Comparison of ENCODE assay signal across 23 cellular contexts in the genomic region with DNA sequence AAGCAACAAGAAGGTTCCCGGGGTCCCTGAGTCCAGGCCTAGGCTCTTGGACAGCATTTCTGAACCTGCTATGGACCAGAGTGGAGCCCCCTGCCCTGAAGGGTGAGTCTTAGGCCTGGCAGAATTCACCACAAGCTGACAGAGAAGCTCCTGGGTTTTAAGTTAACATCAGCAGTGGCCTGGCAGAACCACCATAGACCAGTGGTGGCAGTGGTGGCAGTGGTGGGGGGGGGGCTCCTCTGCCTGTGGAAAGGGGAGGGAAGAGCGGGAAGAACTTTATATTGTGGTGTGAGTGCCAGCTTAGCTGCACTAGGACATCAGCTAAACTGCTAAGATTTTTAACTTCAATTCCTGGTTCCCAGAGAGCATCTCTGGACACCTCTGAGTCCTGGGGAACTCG. TPM values are rescaled to one million over a fixed set of nuclear protein-coding genes. Genes with fewer than 3 reads are reported as not detected.
DNase-seq lines count a peak whose midpoint lies in the region; ATAC-seq, FAIRE-seq and TF ChIP-seq lines count a peak whose summit lies in the region.
"Had no signal": no experiment of that assay in that cellular context is flagged by ENCODE, and none has a peak within 500 bp of the region (broad histone marks: within the 10 kb centered on the region; RNA-seq: fewer than 3 reads in every experiment).

No MANE protein-coding gene starts in this region.

- H3F3A ChIP-seq in neural progenitor cell (ENCODE audit: low read depth), result no peaks in the 10 kb centered on the region

- BruUV-seq in mammary epithelial cell (replicated peaks; lab: Mats Ljungman, UMichigan) (no TSS peak), K562 (replicated peaks; lab: Mats Ljungman, UMichigan) (no TSS peak)

- no peak for TF ChIP-seq POLR2A in breast epithelium (IDR thresholded peaks at IDR 0.05)
- TF ChIP-seq POLR2A in K562 (conservative IDR thresholded peaks at IDR 0.05), result no peak

- no peak overlapping the region for H3K9ac ChIP-seq in mammary epithelial cell (ENCODE audit: insufficient read depth, low read length)
- H3K9ac ChIP-seq in K562 (ENCODE audit: insufficient read depth in 1 of 2, low read depth in 2 of 2, low read length in 2 of 2), result no peak overlapping the region
- no peak overlapping the region for H3K9ac ChIP-seq in neural progenitor cell
- H3K9ac ChIP-seq: GM23248 had no signal

- H2AFZ ChIP-seq in mammary epithelial cell (ENCODE audit: low read depth, low read length) (peak overlapping the region; percentile 93), K562 (ENCODE audit: low read depth, low read length) (peak overlapping the region; percentile 34), neural progenitor cell (replicated peaks) (peak overlapping the region; percentile 18)
- H2AFZ ChIP-seq: GM23248 had no signal

- dilution Hi-C loops in mammary epithelial cell (cut with HindIII; ENCODE audit: low sequenced_read_pairs), result no loop called here

- intact Hi-C loops in mammary epithelial cell (cut with micrococcal nuclease) (no loop called here), breast epithelium (cut with DNase I; ENCODE audit: low total_unique reads) (no loop called here), K562 (cut with micrococcal nuclease) (no loop called here)

- H3K27ac Mint-ChIP-seq in neural progenitor cell, result no peak overlapping the region
- H3K27ac Mint-ChIP-seq in activated T-cell treated with anti-CD3 and anti-CD28 coated beads, Interleukin-2, amount 50 U/mL, for 24 hours, result no peak overlapping the region
- H3K27ac Mint-ChIP-seq: CD4-positive, alpha-beta T cell; HFFc6 had no signal

- H3K36me3 Mint-ChIP-seq in neural progenitor cell, result no peaks in the 10 kb centered on the region
- no peaks in the 10 kb centered on the region for H3K36me3 Mint-ChIP-seq in activated T-cell treated with anti-CD3 and anti-CD28 coated beads, Interleukin-2, amount 50 U/mL, for 24 hours (ENCODE audit: low read depth)

- CTCF ChIA-PET in mammary epithelial cell (lab: Charles Lee; ENCODE audit: low non-redundant PET) (no interaction called here), K562 (lab: Yijun Ruan, JAX; ENCODE audit: low intra/inter-chr PET ratio) (no interaction called here)

- H3K9me3 Mint-ChIP-seq in neural progenitor cell, result peaks cover 13% of the 10 kb centered on the region
- peaks cover 4% of the 10 kb centered on the region for H3K9me3 Mint-ChIP-seq in activated T-cell treated with anti-CD3 and anti-CD28 coated beads, Interleukin-2, amount 50 U/mL, for 24 hours
- H3K9me3 Mint-ChIP-seq: CD4-positive, alpha-beta T cell had no signal

- POLR2A ChIA-PET in K562 (lab: Yijun Ruan, JAX), result interaction anchor here (1.4 kb wide), 1 partner anchor 22 kb away, joined by 5 read pairs; no protein-coding TSS in a partner anchor

- H3K4me3 ChIP-seq in mammary epithelial cell (replicated peaks in 1 of 3; ENCODE audit: insufficient read depth in 1 of 3, low read depth in 2 of 3, low read length in 3 of 3) (no peak overlapping the region), breast epithelium (no peak overlapping the region), K562 (no peak overlapping the region), neural progenitor cell (no peak overlapping the region)
- H3K4me3 ChIP-seq: A549, GM23248 had no signal

- no peak for TF ChIP-seq EP300 in K562 (IDR thresholded peaks at IDR 0.05; ENCODE audit: low read length)

- H4K20me1 ChIP-seq in mammary epithelial cell (ENCODE audit: insufficient read depth, low read length) (no peaks in the 10 kb centered on the region), K562 (replicated peaks; ENCODE audit: control insufficient read depth, insufficient read depth, low read length) (no peaks in the 10 kb centered on the region), neural progenitor cell (ENCODE audit: low read depth) (no peaks in the 10 kb centered on the region)

- no peak overlapping the region for H3K4me3 Mint-ChIP-seq in neural progenitor cell
- H3K4me3 Mint-ChIP-seq in activated T-cell treated with anti-CD3 and anti-CD28 coated beads, Interleukin-2, amount 50 U/mL, for 24 hours, result no peak overlapping the region
- H3K4me3 Mint-ChIP-seq: CD4-positive, alpha-beta T cell; HFFc6 had no signal

- H3K27me3 Mint-ChIP-seq in neural progenitor cell (ENCODE audit: insufficient read depth, low read depth), result no peaks in the 10 kb centered on the region
- H3K27me3 Mint-ChIP-seq in activated T-cell treated with anti-CD3 and anti-CD28 coated beads, Interleukin-2, amount 50 U/mL, for 24 hours, result peaks cover 38% of the 10 kb centered on the region

- peaks cover 6% of the 10 kb centered on the region for H3K9me3 ChIP-seq in mammary epithelial cell (replicated peaks; ENCODE audit: insufficient read depth, low read length)
- H3K9me3 ChIP-seq in breast epithelium, result peaks cover 0 to 5% of the 10 kb centered on the region in 2 donors
- H3K9me3 ChIP-seq in K562 (replicated peaks; ENCODE audit: control insufficient read depth, insufficient read depth, low read depth, low read length), result peaks cover 3% of the 10 kb centered on the region; the same call in 1 of the 2 replicates
- H3K9me3 ChIP-seq in neural progenitor cell (ENCODE audit: low read depth), result no peaks in the 10 kb centered on the region

- no peaks in the 10 kb centered on the region for H3K36me3 ChIP-seq in mammary epithelial cell (ENCODE audit: insufficient read depth, low read length)
- no peaks in the 10 kb centered on the region for H3K36me3 ChIP-seq in breast epithelium
- H3K36me3 ChIP-seq in K562 (ENCODE audit: control insufficient read depth, insufficient read depth, low read length), result no peaks in the 10 kb centered on the region
- H3K36me3 ChIP-seq in neural progenitor cell, result no peaks in the 10 kb centered on the region

- DNase-seq in mammary epithelial cell, result no peak
- no peak for DNase-seq in breast epithelium (ENCODE audit: low spot score in 2 of 2)
- no peak for DNase-seq in K562 (ENCODE audit: extremely low read depth in 1 of 4, low spot score in 3 of 4)
- no peak for DNase-seq in foreskin keratinocyte
- DNase-seq in neural progenitor cell (ENCODE audit: low spot score), result no peak
- DNase-seq in activated T-cell treated with anti-CD3 and anti-CD28 coated beads, Interleukin-2, amount 50 U/mL, for 24 hours, result no peak
- DNase-seq: AML-193; Caco-2; CD4-positive, alpha-beta T cell; GM23248; H7; HFFc6 had no signal

- in situ Hi-C loops in mammary epithelial cell (cut with MboI; ENCODE audit: low sequenced_read_pairs in 2 of 2), result no loop called here
- in situ Hi-C loops in K562 (cut with MboI), result no loop called here

- H3K27me3 ChIP-seq in mammary epithelial cell (ENCODE audit: insufficient read depth, low read length), result no peaks in the 10 kb centered on the region
- no peaks in the 10 kb centered on the region for H3K27me3 ChIP-seq in breast epithelium
- no peaks in the 10 kb centered on the region for H3K27me3 ChIP-seq in K562 (ENCODE audit: control insufficient read depth in 2 of 2, insufficient read depth in 2 of 2, low read length in 2 of 2)
- H3K27me3 ChIP-seq in foreskin keratinocyte, result no peaks in the 10 kb centered on the region
- no peaks in the 10 kb centered on the region for H3K27me3 ChIP-seq in neural progenitor cell

- ATAC-seq in K562 (no peak), foreskin keratinocyte (no peak), GM18861 (IDR thresholded peaks at IDR 0.05; ENCODE audit: unreplicated experiment) (no peak), GM21360 (IDR thresholded peaks at IDR 0.05; ENCODE audit: unreplicated experiment) (no peak)
- ATAC-seq: A549, HCT116 had no signal

- H3K9me1 ChIP-seq in K562 (ENCODE audit: control insufficient read depth, insufficient read depth, low read length), result no peaks in the 10 kb centered on the region

- H3K27ac ChIP-seq in mammary epithelial cell (ENCODE audit: insufficient read depth, low read depth, low read length) (no peak overlapping the region), breast epithelium (no peak overlapping the region), K562 (ENCODE audit: extremely low read depth, low read depth, low read length) (no peak overlapping the region), foreskin keratinocyte (peak overlapping the region; percentile 20), neural progenitor cell (no peak overlapping the region)
- H3K27ac ChIP-seq: 22Rv1, A549, C4-2B, GM23248 had no signal

- FAIRE-seq in K562 (lab: Jason Lieb, UNC), result no peak
- FAIRE-seq: A549, D721Med, G401.6, GM12891, HTR-8/SVneo had no signal

- no peak for TF ChIP-seq RAD21 in K562 (CRISPR knock-in tag; conservative IDR thresholded peaks at IDR 0.05 in 1 of 2, IDR thresholded peaks at IDR 0.05 in 1 of 2)

- 85% methylated on average over 2 of the region's 3 CpGs for WGBS in mammary epithelial cell (ENCODE audit: low coverage, missing lambda C conversion rate)
- WGBS in K562 (ENCODE audit: insufficient coverage, low coverage, missing lambda C conversion rate), result 41% methylated on average over 2 of the region's 3 CpGs

- no peaks in the 10 kb centered on the region for H3K4me1 Mint-ChIP-seq in neural progenitor cell
- H3K4me1 Mint-ChIP-seq in activated T-cell treated with anti-CD3 and anti-CD28 coated beads, Interleukin-2, amount 50 U/mL, for 24 hours (ENCODE audit: low read depth), result no peaks in the 10 kb centered on the region

- H3K79me2 ChIP-seq in mammary epithelial cell (ENCODE audit: insufficient read depth, low read length) (no peaks in the 10 kb centered on the region), K562 (ENCODE audit: control insufficient read depth, insufficient read depth, low read length) (no peaks in the 10 kb centered on the region), neural progenitor cell (ENCODE audit: low read depth) (no peaks in the 10 kb centered on the region)

- H3K4me2 ChIP-seq in mammary epithelial cell (ENCODE audit: insufficient read depth, low read depth, low read length) (no peak overlapping the region), K562 (ENCODE audit: insufficient read depth, low read length) (no peak overlapping the region), neural progenitor cell (no peak overlapping the region)
- H3K4me2 ChIP-seq: A549 had no signal

- TF ChIP-seq CTCF in mammary epithelial cell (conservative IDR thresholded peaks at IDR 0.05 in 1 of 2, IDR thresholded peaks at IDR 0.05 in 1 of 2; ENCODE audit: extremely low read depth in 1 of 2, insufficient read depth in 1 of 2, low read depth in 1 of 2, low read length in 2 of 2) (no peak), breast epithelium (IDR thresholded peaks at IDR 0.05) (no peak), K562 (IDR thresholded peaks at IDR 0.05 in 2 of 3, conservative IDR thresholded peaks at IDR 0.05 in 1 of 3; ENCODE audit: insufficient read depth in 2 of 3, low read depth in 1 of 3, low read length in 3 of 3) (no peak), foreskin keratinocyte (conservative IDR thresholded peaks at IDR 0.05) (no peak), neural progenitor cell (IDR thresholded peaks at IDR 0.05) (no peak)

- H3K4me1 ChIP-seq in mammary epithelial cell (ENCODE audit: insufficient read depth, low read length), result peaks cover 6% of the 10 kb centered on the region
- no peaks in the 10 kb centered on the region for H3K4me1 ChIP-seq in breast epithelium
- H3K4me1 ChIP-seq in K562 (replicated peaks in 1 of 2; ENCODE audit: control insufficient read depth in 2 of 2, insufficient read depth in 2 of 2, low read length in 2 of 2), result no peaks in the 10 kb centered on the region
- H3K4me1 ChIP-seq in foreskin keratinocyte, result peaks cover 10% of the 10 kb centered on the region
- no peaks in the 10 kb centered on the region for H3K4me1 ChIP-seq in neural progenitor cell
- H3K4me1 ChIP-seq: A549, Caco-2 had no signal

RNA-seq across cellular contexts. Expression of gene RNF212B, which starts 20.7 kb away (rescaled TPM):
- total RNA-seq in mammary epithelial cell, result not detected
- polyA plus RNA-seq in mammary epithelial cell, result 0.05 TPM
- polyA minus RNA-seq in mammary epithelial cell, result not detected
- not detected for total RNA-seq in breast epithelium
- total RNA-seq in K562 (2011; cell fraction: chromatin; rRNA removed; ENCODE audit: low replicate concordance), result not detected in 2 replicates
- not detected in 2 replicates for total RNA-seq in K562 (2011; cell fraction: nucleolus; rRNA removed)
- 0.37 TPM in 1 of 2 replicates, not detected in the other for total RNA-seq in K562 (2011; cell fraction: nucleoplasm; rRNA removed)
- total RNA-seq in K562 (2014; rRNA removed), result not detected in 2 replicates
- 0.26 TPM in 1 of 2 replicates, not detected in the other for total RNA-seq in K562 (2014; rRNA removed; fragmentation: Illumina TruSeq; extraction: Trizol)
- total RNA-seq in K562 (2015; rRNA removed; fragmentation: Illumina TruSeq; extraction: Trizol), result not detected in 2 replicates
- 0.27 TPM in 1 of 2 replicates, not detected in the other for total RNA-seq in K562 (2021)
- 0.43 and 0.65 TPM in 2 replicates for polyA plus RNA-seq in K562 (2011; rRNA removed)
- polyA plus RNA-seq in K562 (2011; cell fraction: cytosol; rRNA removed), result 0.43 and 1.0 TPM in 2 replicates
- 0.43 TPM in 1 of 2 replicates, not detected in the other for polyA plus RNA-seq in K562 (2011; cell fraction: nucleus; rRNA removed)
- polyA plus RNA-seq in K562 (2012), result 0.35 TPM in 1 of 2 replicates, not detected in the other
- 0.15 and 0.32 TPM in 2 replicates for polyA plus RNA-seq in K562 (2014; fragmentation: Illumina TruSeq; extraction: Trizol)
- under 1 TPM; 0.27 to 0.39 TPM for polyA plus RNA-seq in K562 (2014; fragmentation: Nextera tagmentation; extraction: Ambion mirVana)
- 0.08 and 0.17 TPM in 2 replicates for polyA plus RNA-seq in K562 (2014; rRNA removed)
- not detected in 2 replicates for polyA minus RNA-seq in K562 (2011; rRNA and poly(A)+ RNA removed)
- polyA minus RNA-seq in K562 (2011; cell fraction: cytosol; rRNA and poly(A)+ RNA removed), result not detected in 2 replicates
- 0.54 TPM in 1 of 2 replicates, not detected in the other for polyA minus RNA-seq in K562 (2011; cell fraction: nucleus; rRNA and poly(A)+ RNA removed)
- total RNA-seq in foreskin keratinocyte, result not detected in 2 replicates
- 0.04 and 0.17 TPM in 2 replicates for polyA plus RNA-seq in foreskin keratinocyte
- total RNA-seq in neural progenitor cell (ENCODE audit: low replicate concordance), result 0.50 TPM in 1 of 2 replicates, not detected in the other
- total RNA-seq: Caco-2; CD4-positive, alpha-beta T cell; GM23248; HFFc6 had no signal
- polyA plus RNA-seq: A549, BJ, GM23248 had no signal

RNA-seq across cellular contexts. Expression of gene SLC7A8, which starts 33.6 kb away (rescaled TPM):
- total RNA-seq in mammary epithelial cell, result 10 to 100 TPM; 25.3 to 74.5 TPM
- polyA plus RNA-seq in mammary epithelial cell, result 27.0 TPM
- polyA minus RNA-seq in mammary epithelial cell, result 110 TPM
- 10 to 100 TPM; 46.8 to 98.9 (median 61.9) TPM for total RNA-seq in breast epithelium
- total RNA-seq in K562 (2011; cell fraction: chromatin; rRNA removed; ENCODE audit: low replicate concordance), result 10.1 and 17.6 TPM in 2 replicates
- total RNA-seq in K562 (2011; cell fraction: nucleolus; rRNA removed), result 12.9 and 14.5 TPM in 2 replicates
- total RNA-seq in K562 (2011; cell fraction: nucleoplasm; rRNA removed), result 24.6 and 30.7 TPM in 2 replicates
- 5.3 and 6.0 TPM in 2 replicates for total RNA-seq in K562 (2014; rRNA removed)
- total RNA-seq in K562 (2014; rRNA removed; fragmentation: Illumina TruSeq; extraction: Trizol), result 3.5 and 4.0 TPM in 2 replicates
- 3.4 and 4.5 TPM in 2 replicates for total RNA-seq in K562 (2015; rRNA removed; fragmentation: Illumina TruSeq; extraction: Trizol)
- total RNA-seq in K562 (2021), result 19.6 and 21.6 TPM in 2 replicates
- polyA plus RNA-seq in K562 (2011; rRNA removed), result 19.3 and 42.6 TPM in 2 replicates
- 26.8 and 32.0 TPM in 2 replicates for polyA plus RNA-seq in K562 (2011; cell fraction: cytosol; rRNA removed)
- 17.7 and 21.6 TPM in 2 replicates for polyA plus RNA-seq in K562 (2011; cell fraction: nucleus; rRNA removed)
- 16.4 and 25.4 TPM in 2 replicates for polyA plus RNA-seq in K562 (2012)
- polyA plus RNA-seq in K562 (2014; fragmentation: Illumina TruSeq; extraction: Trizol), result 30.1 and 33.0 TPM in 2 replicates
- 1 to 10 TPM; 2.0 to 2.3 TPM for polyA plus RNA-seq in K562 (2014; fragmentation: Nextera tagmentation; extraction: Ambion mirVana)
- polyA plus RNA-seq in K562 (2014; rRNA removed), result 10.1 and 10.6 TPM in 2 replicates
- polyA minus RNA-seq in K562 (2011; rRNA and poly(A)+ RNA removed), result 10.9 and 16.5 TPM in 2 replicates
- polyA minus RNA-seq in K562 (2011; cell fraction: cytosol; rRNA and poly(A)+ RNA removed), result 22.9 and 23.3 TPM in 2 replicates
- polyA minus RNA-seq in K562 (2011; cell fraction: nucleus; rRNA and poly(A)+ RNA removed), result 4.4 and 9.4 TPM in 2 replicates
- total RNA-seq in foreskin keratinocyte, result 73.2 TPM in 2 replicates
- 52.7 and 56.7 TPM in 2 replicates for polyA plus RNA-seq in foreskin keratinocyte
- total RNA-seq in neural progenitor cell (ENCODE audit: low replicate concordance), result 56.5 and 83.7 TPM in 2 replicates

Comparison
In these comparisons a context has a peak if more than half of its experiments do, and no peak if none do; other contexts are left out.
1. H2AFZ ChIP-seq: peak in every context shown above with its lines; median percentile 93 in mammary epithelial cell; 34 in K562; 18 in neural progenitor cell.